ENCODE assay signal across 15 cellular contexts in the genomic region with DNA sequence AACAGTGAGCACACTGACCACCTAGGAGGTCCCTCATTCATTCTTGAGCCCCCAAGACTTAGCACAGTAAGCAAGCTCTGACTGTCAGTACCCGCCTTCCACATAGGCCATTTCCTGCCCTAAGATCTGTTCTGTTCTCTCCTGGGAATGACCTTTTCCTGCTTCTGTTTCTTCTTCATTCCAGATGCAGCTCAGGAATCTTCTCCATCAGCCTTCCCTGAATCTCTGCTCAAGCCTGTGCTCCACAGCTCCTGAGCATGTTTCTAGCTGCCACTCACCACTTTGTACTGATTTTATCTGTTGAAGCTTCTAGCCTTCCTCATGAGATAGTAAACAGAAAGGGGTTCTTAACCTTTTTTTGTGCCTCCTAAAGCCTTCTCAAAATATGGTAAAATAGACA. TPM values are rescaled to one million over a fixed set of nuclear protein-coding genes. Genes with fewer than 3 reads are reported as not detected.
DNase-seq lines count a peak whose midpoint lies in the region; ATAC-seq and TF ChIP-seq lines count a peak whose summit lies in the region.
"Had no signal": no experiment of that assay in that cellular context is flagged by ENCODE, and none has a peak within 500 bp of the region (broad histone marks: within the 10 kb centered on the region; RNA-seq: fewer than 3 reads in every experiment).

No MANE protein-coding gene starts in this region.

- no peaks in the 10 kb centered on the region for H3K36me3 ChIP-seq in CD4-positive, CD25-positive, alpha-beta regulatory T cell (ENCODE audit: control insufficient read depth, insufficient read depth, low read length)
- H3K36me3 ChIP-seq in SJSA1: no peaks in the 10 kb centered on the region
- no peaks in the 10 kb centered on the region for H3K36me3 ChIP-seq in Caco-2 (ENCODE audit: control insufficient read depth, insufficient read depth, low read length)
- H3K36me3 ChIP-seq: esophagus muscularis mucosa, transverse colon had no signal

- ATAC-seq in CD4-positive, CD25-positive, alpha-beta regulatory T cell (ENCODE audit: low read depth in 2 of 2): no peak
- ATAC-seq in central memory CD8-positive, alpha-beta T cell (replicated peaks; ENCODE audit: extremely low read depth, poor library complexity, severe bottlenecking): no peak
- no peak for ATAC-seq in naive thymus-derived CD8-positive, alpha-beta T cell
- no peak for ATAC-seq in omental fat pad (ENCODE audit: low FRiP score)
- ATAC-seq: left ventricle myocardium superior had no signal

- H3K27ac ChIP-seq in CD4-positive, CD25-positive, alpha-beta regulatory T cell (ENCODE audit: insufficient read depth, low read length, poor library complexity, severe bottlenecking): no peak overlapping the region
- peak overlapping the region; percentile 80; the same call in 1 of the 2 replicates for H3K27ac ChIP-seq in SJSA1
- H3K27ac ChIP-seq: esophagus muscularis mucosa, transverse colon had no signal

- H3K27me3 ChIP-seq in CD4-positive, CD25-positive, alpha-beta regulatory T cell (ENCODE audit: control insufficient read depth, insufficient read depth, low read length): no peaks in the 10 kb centered on the region
- no peaks in the 10 kb centered on the region for H3K27me3 ChIP-seq in SJSA1 (replicated peaks)
- no peaks in the 10 kb centered on the region for H3K27me3 ChIP-seq in Caco-2 (replicated peaks; ENCODE audit: control insufficient read depth, insufficient read depth, low read length)
- H3K27me3 ChIP-seq: esophagus muscularis mucosa, transverse colon had no signal

- H3K4me1 ChIP-seq in CD4-positive, CD25-positive, alpha-beta regulatory T cell (ENCODE audit: control insufficient read depth, insufficient read depth, low read length, poor library complexity, severe bottlenecking): peaks cover 31% of the 10 kb centered on the region
- H3K4me1 ChIP-seq in SJSA1 (replicated peaks): peaks cover 36% of the 10 kb centered on the region
- H3K4me1 ChIP-seq in Caco-2: no peaks in the 10 kb centered on the region

- H3K27me3 Mint-ChIP-seq in CD4-positive, CD25-positive, alpha-beta regulatory T cell: no peaks in the 10 kb centered on the region
- no peaks in the 10 kb centered on the region for H3K27me3 Mint-ChIP-seq in central memory CD8-positive, alpha-beta T cell
- no peaks in the 10 kb centered on the region for H3K27me3 Mint-ChIP-seq in naive thymus-derived CD8-positive, alpha-beta T cell
- H3K27me3 Mint-ChIP-seq in Caco-2 (ENCODE audit: insufficient read depth, unreplicated experiment): no peaks in the 10 kb centered on the region
- H3K27me3 Mint-ChIP-seq: naive B cell had no signal

- H3K36me3 Mint-ChIP-seq in CD4-positive, CD25-positive, alpha-beta regulatory T cell: peaks cover 5% of the 10 kb centered on the region
- H3K36me3 Mint-ChIP-seq in central memory CD8-positive, alpha-beta T cell (ENCODE audit: insufficient read depth): peaks cover 2% of the 10 kb centered on the region
- H3K36me3 Mint-ChIP-seq in naive thymus-derived CD8-positive, alpha-beta T cell: no peaks in the 10 kb centered on the region
- no peaks in the 10 kb centered on the region for H3K36me3 Mint-ChIP-seq in Caco-2 (ENCODE audit: insufficient read depth, unreplicated experiment)
- H3K36me3 Mint-ChIP-seq: naive B cell had no signal

- intact Hi-C loops in Caco-2 (cut with micrococcal nuclease; ENCODE audit: unreplicated experiment): no loop called here

- TF ChIP-seq CTCF in omental fat pad (IDR thresholded peaks at IDR 0.05) (no peak), Caco-2 (IDR thresholded peaks at IDR 0.05; ENCODE audit: insufficient read depth in 1 of 2, low read depth in 1 of 2, low read length in 1 of 2, severe bottlenecking in 1 of 2, unreplicated experiment in 1 of 2) (no peak)

- CTCF ChIA-PET in Caco-2 (lab: Charles Lee): no interaction called here

- no peak overlapping the region for H3K4me3 ChIP-seq in CD4-positive, CD25-positive, alpha-beta regulatory T cell (ENCODE audit: low read depth, low read length)
- H3K4me3 ChIP-seq in SJSA1 (no peak overlapping the region), Caco-2 (ENCODE audit: low read depth, low read length) (no peak overlapping the region)
- H3K4me3 ChIP-seq: esophagus muscularis mucosa, transverse colon had no signal

- POLR2A ChIA-PET in naive thymus-derived CD8-positive, alpha-beta T cell (lab: Charles Lee): no interaction called here
- POLR2A ChIA-PET in Caco-2 (lab: Charles Lee): interaction anchor here (1.0 kb wide), 1 partner anchor 15 kb away, joined by 3 read pairs; no protein-coding TSS in a partner anchor

- peaks cover 23 to 46% (median 37%) of the 10 kb centered on the region in 4 donors for H3K4me1 Mint-ChIP-seq in CD4-positive, CD25-positive, alpha-beta regulatory T cell
- peaks cover 31% of the 10 kb centered on the region for H3K4me1 Mint-ChIP-seq in central memory CD8-positive, alpha-beta T cell
- H3K4me1 Mint-ChIP-seq in naive thymus-derived CD8-positive, alpha-beta T cell: peaks cover 15 to 41% (median 27%) of the 10 kb centered on the region in 4 donors
- no peaks in the 10 kb centered on the region for H3K4me1 Mint-ChIP-seq in Caco-2 (ENCODE audit: low read depth, unreplicated experiment)

- peak overlapping the region in 3 of 4 donors; percentile 10 to 74 (median 63) for H3K4me3 Mint-ChIP-seq in CD4-positive, CD25-positive, alpha-beta regulatory T cell
- H3K4me3 Mint-ChIP-seq in central memory CD8-positive, alpha-beta T cell: peak overlapping the region; percentile 54
- H3K4me3 Mint-ChIP-seq in naive thymus-derived CD8-positive, alpha-beta T cell: peak overlapping the region in 6 of 10 donors; percentile 35 to 83 (median 58)
- H3K4me3 Mint-ChIP-seq in Caco-2 (ENCODE audit: unreplicated experiment): no peak overlapping the region

- no peak for DNase-seq in CD4-positive, CD25-positive, alpha-beta regulatory T cell
- DNase-seq in SJSA1 (ENCODE audit: low read depth in 1 of 2, low spot score in 2 of 2) (no peak), omental fat pad (ENCODE audit: low spot score) (no peak), NCI-H1417 (lab: John Stamatoyannopoulos, UW) (no peak), Caco-2 (no peak), cerebellum (ENCODE audit: low spot score) (no peak)
- DNase-seq in central memory CD8-positive, alpha-beta T cell (ENCODE audit: low spot score in 2 of 2): no peak
- DNase-seq in naive thymus-derived CD8-positive, alpha-beta T cell: no peak
- DNase-seq: COR-L47, left ventricle myocardium superior, MV-4-11, naive B cell, SHP77, transverse colon had no signal

- H3K9me3 ChIP-seq in CD4-positive, CD25-positive, alpha-beta regulatory T cell (ENCODE audit: control insufficient read depth in 2 of 2, low read length in 2 of 2): no peaks in the 10 kb centered on the region
- H3K9me3 ChIP-seq in SJSA1 (replicated peaks) (no peaks in the 10 kb centered on the region), Caco-2 (no peaks in the 10 kb centered on the region)
- H3K9me3 ChIP-seq: esophagus muscularis mucosa, transverse colon had no signal

- H3K9me3 Mint-ChIP-seq in CD4-positive, CD25-positive, alpha-beta regulatory T cell: no peaks in the 10 kb centered on the region
- H3K9me3 Mint-ChIP-seq in central memory CD8-positive, alpha-beta T cell: no peaks in the 10 kb centered on the region
- no peaks in the 10 kb centered on the region for H3K9me3 Mint-ChIP-seq in naive thymus-derived CD8-positive, alpha-beta T cell
- H3K9me3 Mint-ChIP-seq in Caco-2 (ENCODE audit: unreplicated experiment): no peaks in the 10 kb centered on the region
- H3K9me3 Mint-ChIP-seq: naive B cell had no signal

- peak overlapping the region in 2 of 3 donors; percentile 90 to 92 for H3K27ac Mint-ChIP-seq in CD4-positive, CD25-positive, alpha-beta regulatory T cell
- H3K27ac Mint-ChIP-seq in central memory CD8-positive, alpha-beta T cell (ENCODE audit: low read depth): no peak overlapping the region
- peak overlapping the region in 9 of 10 donors; percentile 10 to 94 (median 80) for H3K27ac Mint-ChIP-seq in naive thymus-derived CD8-positive, alpha-beta T cell
- no peak overlapping the region for H3K27ac Mint-ChIP-seq in Caco-2 (ENCODE audit: unreplicated experiment)

- BruUV-seq in Caco-2 (replicated peaks; lab: Mats Ljungman, UMichigan): no TSS peak

RNA-seq across cellular contexts. Expression of a gene that starts 56.6 kb away (rescaled TPM):
- 33.6 TPM for total RNA-seq in CD4-positive, CD25-positive, alpha-beta regulatory T cell
- 10 to 100 TPM; 27.9 to 41.9 (median 31.3) TPM for polyA plus RNA-seq in CD4-positive, CD25-positive, alpha-beta regulatory T cell
- total RNA-seq in SJSA1 (2014; rRNA removed; shearing (Covaris generic)): 25.1 and 32.0 TPM in 2 replicates
- total RNA-seq in naive thymus-derived CD8-positive, alpha-beta T cell: 10 to 100 TPM; 24.7 to 25.9 TPM
- 10 to 100 TPM; 27.7 to 38.4 (median 28.5) TPM for polyA plus RNA-seq in naive thymus-derived CD8-positive, alpha-beta T cell
- 10 to 100 TPM; 13.0 to 18.7 (median 15.6) TPM for total RNA-seq in omental fat pad
- 31.3 and 32.3 TPM in 2 replicates for total RNA-seq in Caco-2 (2022)
- 32.2 TPM for total RNA-seq in cerebellum

Comparison
In these comparisons a context has a peak if more than half of its experiments do, and no peak if none do; other contexts are left out.
1. H3K27ac Mint-ChIP-seq: peak in CD4-positive, CD25-positive, alpha-beta regulatory T cell (2 of 3) and naive thymus-derived CD8-positive, alpha-beta T cell (9 of 10); none in central memory CD8-positive, alpha-beta T cell (single experiment) and Caco-2 (single experiment).